Comparison of ENCODE assay signal across 1 cellular context in genomic region chr19:48955308-48955958, GRCh38.
TF ChIP-seq lines count a peak whose summit lies in the region.

No MANE protein-coding gene starts in this region.

TF ChIP-seq in GM23338, 12 proteins besides CTCF, POLR2A, EP300 and RAD21:
- TF ChIP-seq, protein P1, sequence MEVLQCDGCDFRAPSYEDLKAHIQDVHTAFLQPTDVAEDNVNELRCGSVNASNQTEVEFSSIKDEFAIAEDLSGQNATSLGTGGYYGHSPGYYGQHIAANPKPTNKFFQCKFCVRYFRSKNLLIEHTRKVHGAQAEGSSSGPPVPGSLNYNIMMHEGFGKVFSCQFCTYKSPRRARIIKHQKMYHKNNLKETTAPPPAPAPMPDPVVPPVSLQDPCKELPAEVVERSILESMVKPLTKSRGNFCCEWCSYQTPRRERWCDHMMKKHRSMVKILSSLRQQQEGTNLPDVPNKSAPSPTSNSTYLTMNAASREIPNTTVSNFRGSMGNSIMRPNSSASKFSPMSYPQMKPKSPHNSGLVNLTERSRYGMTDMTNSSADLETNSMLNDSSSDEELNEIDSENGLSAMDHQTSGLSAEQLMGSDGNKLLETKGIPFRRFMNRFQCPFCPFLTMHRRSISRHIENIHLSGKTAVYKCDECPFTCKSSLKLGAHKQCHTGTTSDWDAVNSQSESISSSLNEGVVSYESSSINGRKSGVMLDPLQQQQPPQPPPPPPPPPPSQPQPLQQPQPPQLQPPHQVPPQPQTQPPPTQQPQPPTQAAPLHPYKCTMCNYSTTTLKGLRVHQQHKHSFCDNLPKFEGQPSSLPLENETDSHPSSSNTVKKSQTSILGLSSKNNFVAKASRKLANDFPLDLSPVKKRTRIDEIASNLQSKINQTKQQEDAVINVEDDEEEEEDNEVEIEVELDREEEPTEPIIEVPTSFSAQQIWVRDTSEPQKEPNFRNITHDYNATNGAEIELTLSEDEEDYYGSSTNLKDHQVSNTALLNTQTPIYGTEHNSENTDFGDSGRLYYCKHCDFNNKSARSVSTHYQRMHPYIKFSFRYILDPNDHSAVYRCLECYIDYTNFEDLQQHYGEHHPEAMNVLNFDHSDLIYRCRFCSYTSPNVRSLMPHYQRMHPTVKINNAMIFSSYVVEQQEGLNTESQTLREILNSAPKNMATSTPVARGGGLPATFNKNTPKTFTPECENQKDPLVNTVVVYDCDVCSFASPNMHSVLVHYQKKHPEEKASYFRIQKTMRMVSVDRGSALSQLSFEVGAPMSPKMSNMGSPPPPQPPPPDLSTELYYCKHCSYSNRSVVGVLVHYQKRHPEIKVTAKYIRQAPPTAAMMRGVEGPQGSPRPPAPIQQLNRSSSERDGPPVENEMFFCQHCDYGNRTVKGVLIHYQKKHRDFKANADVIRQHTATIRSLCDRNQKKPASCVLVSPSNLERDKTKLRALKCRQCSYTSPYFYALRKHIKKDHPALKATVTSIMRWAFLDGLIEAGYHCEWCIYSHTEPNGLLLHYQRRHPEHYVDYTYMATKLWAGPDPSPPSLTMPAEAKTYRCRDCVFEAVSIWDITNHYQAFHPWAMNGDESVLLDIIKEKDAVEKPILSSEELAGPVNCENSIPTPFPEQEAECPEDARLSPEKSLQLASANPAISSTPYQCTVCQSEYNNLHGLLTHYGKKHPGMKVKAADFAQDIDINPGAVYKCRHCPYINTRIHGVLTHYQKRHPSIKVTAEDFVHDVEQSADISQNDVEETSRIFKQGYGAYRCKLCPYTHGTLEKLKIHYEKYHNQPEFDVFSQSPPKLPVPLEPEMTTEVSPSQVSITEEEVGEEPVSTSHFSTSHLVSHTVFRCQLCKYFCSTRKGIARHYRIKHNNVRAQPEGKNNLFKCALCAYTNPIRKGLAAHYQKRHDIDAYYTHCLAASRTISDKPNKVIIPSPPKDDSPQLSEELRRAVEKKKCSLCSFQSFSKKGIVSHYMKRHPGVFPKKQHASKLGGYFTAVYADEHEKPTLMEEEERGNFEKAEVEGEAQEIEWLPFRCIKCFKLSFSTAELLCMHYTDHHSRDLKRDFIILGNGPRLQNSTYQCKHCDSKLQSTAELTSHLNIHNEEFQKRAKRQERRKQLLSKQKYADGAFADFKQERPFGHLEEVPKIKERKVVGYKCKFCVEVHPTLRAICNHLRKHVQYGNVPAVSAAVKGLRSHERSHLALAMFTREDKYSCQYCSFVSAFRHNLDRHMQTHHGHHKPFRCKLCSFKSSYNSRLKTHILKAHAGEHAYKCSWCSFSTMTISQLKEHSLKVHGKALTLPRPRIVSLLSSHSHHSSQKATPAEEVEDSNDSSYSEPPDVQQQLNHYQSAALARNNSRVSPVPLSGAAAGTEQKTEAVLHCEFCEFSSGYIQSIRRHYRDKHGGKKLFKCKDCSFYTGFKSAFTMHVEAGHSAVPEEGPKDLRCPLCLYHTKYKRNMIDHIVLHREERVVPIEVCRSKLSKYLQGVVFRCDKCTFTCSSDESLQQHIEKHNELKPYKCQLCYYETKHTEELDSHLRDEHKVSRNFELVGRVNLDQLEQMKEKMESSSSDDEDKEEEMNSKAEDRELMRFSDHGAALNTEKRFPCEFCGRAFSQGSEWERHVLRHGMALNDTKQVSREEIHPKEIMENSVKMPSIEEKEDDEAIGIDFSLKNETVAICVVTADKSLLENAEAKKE (CRISPR knock-in tag; IDR thresholded peaks at IDR 0.05): no peak
- TF ChIP-seq CREB1 (CRISPR knock-in tag; IDR thresholded peaks at IDR 0.05; ENCODE audit: low read depth) (no peak), ZNF331 (CRISPR knock-in tag; IDR thresholded peaks at IDR 0.05; ENCODE audit: low read depth) (no peak), NANOG (IDR thresholded peaks at IDR 0.05; ENCODE audit: borderline replicate concordance) (no peak), JUNB (IDR thresholded peaks at IDR 0.05; ENCODE audit: unreplicated experiment) (no peak), EZH2phosphoT487 (IDR thresholded peaks at IDR 0.05; ENCODE audit: unreplicated experiment) (no peak)
